Comparison of ENCODE assay signal across 15 cellular contexts in the genomic region with DNA sequence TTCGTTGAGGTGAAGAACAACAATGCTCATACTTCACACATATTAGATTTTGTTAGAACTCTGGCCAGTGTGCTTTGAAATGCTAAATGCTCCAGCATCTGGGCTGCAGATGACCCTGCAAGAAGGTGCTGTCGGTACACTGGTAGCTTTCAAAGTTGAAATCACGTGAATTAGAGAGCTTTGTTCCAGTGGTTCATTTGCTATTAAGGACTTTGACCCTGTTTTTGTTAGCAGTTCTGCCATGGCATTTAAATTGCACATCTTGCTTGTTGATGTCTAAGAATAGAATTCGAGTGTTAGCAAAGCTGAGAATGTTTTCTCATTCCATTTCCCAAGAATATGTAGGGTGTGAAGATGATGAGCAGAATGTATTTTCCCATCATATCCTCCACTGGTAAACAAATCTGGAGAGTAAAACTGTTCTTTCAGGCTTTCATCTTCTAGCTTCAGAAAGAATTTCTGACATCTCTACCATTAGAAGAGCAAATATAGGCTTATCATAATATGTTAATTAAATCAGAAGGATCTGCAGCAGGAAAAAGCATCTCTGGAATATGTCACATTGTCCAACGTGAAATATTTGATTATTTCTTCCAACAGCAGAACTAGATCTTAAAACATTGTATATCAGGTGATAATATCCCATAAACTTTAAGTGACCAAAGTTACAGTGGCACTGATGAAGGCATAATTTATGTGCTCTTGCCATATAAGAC.
DNase-seq lines count a peak whose midpoint lies in the region; TF ChIP-seq lines count a peak whose summit lies in the region.
"Had no signal": no experiment of that assay in that cellular context is flagged by ENCODE, and none has a peak within 500 bp of the region (broad histone marks: within the 10 kb centered on the region; RNA-seq: fewer than 3 reads in every experiment).

No MANE protein-coding gene starts in this region.

- no peak overlapping the region for H3K23ac ChIP-seq in neuronal stem cell (ENCODE audit: low read depth, low read length, poor library complexity)

- H2BK15ac ChIP-seq in neuronal stem cell (ENCODE audit: low read length): no peak overlapping the region

- no peak overlapping the region for H3K4me3 ChIP-seq in right atrium auricular region
- no peak overlapping the region for H3K4me3 ChIP-seq in neuronal stem cell (ENCODE audit: low read length in 2 of 2)
- no peak overlapping the region for H3K4me3 ChIP-seq in thyroid gland (replicated peaks in 1 of 3)
- H3K4me3 ChIP-seq: Peyer's patch had no signal

- H3K14ac ChIP-seq in neuronal stem cell (ENCODE audit: low read length): no peak overlapping the region

- H2BK5ac ChIP-seq in neuronal stem cell (ENCODE audit: low read length): no peak overlapping the region

- no peak overlapping the region for H3K4ac ChIP-seq in neuronal stem cell (ENCODE audit: low read length)

- WGBS in neuronal stem cell (ENCODE audit: extremely low coverage in 2 of 2, insufficient read length in 2 of 2, insufficient replicate concordance in 1 of 2), 2 donors: no CpG with 5 or more reads among the region's 5 CpGs
- 64 to 69% methylated on average over 5 of the region's 5 CpGs for WGBS in thyroid gland, 2 donors

- H3K27ac ChIP-seq in 22Rv1 (peak overlapping the region; percentile 34), right atrium auricular region (peak overlapping the region; percentile 1 to 82), neuronal stem cell (replicated peaks; ENCODE audit: low read length) (no peak overlapping the region), thyroid gland (no peak overlapping the region)
- H3K27ac ChIP-seq: Peyer's patch had no signal

- H3K9me3 ChIP-seq in right atrium auricular region: no peaks in the 10 kb centered on the region
- no peaks in the 10 kb centered on the region for H3K9me3 ChIP-seq in neuronal stem cell (replicated peaks in 1 of 2; ENCODE audit: control insufficient read depth in 2 of 2, insufficient read depth in 1 of 2, low read depth in 1 of 2, low read length in 2 of 2)
- H3K9me3 ChIP-seq in thyroid gland: no peaks in the 10 kb centered on the region
- H3K9me3 ChIP-seq: Peyer's patch had no signal

- no peaks in the 10 kb centered on the region for H3K79me1 ChIP-seq in neuronal stem cell (ENCODE audit: low read depth, low read length)

- no peak for TF ChIP-seq POLR2A in thyroid gland (IDR thresholded peaks at IDR 0.05)

- no peak overlapping the region for H2BK12ac ChIP-seq in neuronal stem cell (ENCODE audit: low read length)

- H3K27me3 ChIP-seq in right atrium auricular region (no peaks in the 10 kb centered on the region), neuronal stem cell (ENCODE audit: control insufficient read depth in 3 of 3, insufficient read depth in 3 of 3, low read depth in 1 of 3, low read length in 3 of 3) (no peaks in the 10 kb centered on the region), thyroid gland (no peaks in the 10 kb centered on the region)
- H3K27me3 ChIP-seq: Peyer's patch had no signal

- intact Hi-C loops in thyroid gland (cut with DNase I): no loop called here

- H2AK5ac ChIP-seq in neuronal stem cell (ENCODE audit: low read depth, low read length): no peak overlapping the region

- TF ChIP-seq CTCF in 22Rv1 (IDR thresholded peaks at IDR 0.05) (no peak), right atrium auricular region (IDR thresholded peaks at IDR 0.05) (no peak), thyroid gland (IDR thresholded peaks at IDR 0.05) (no peak)

- H3K4me1 ChIP-seq in right atrium auricular region (peaks cover 0 to 38% of the 10 kb centered on the region in 2 donors), neuronal stem cell (ENCODE audit: control insufficient read depth in 2 of 2, insufficient read depth in 1 of 2, low read depth in 1 of 2, low read length in 2 of 2) (peaks cover 0 to 7% of the 10 kb centered on the region in 2 donors), thyroid gland (no peaks in the 10 kb centered on the region)
- H3K4me1 ChIP-seq: Peyer's patch had no signal

- H2AFZ ChIP-seq in neuronal stem cell (ENCODE audit: low read length): peak overlapping the region; percentile 25

- H3K9ac ChIP-seq in neuronal stem cell (ENCODE audit: low read depth, low read length, poor library complexity): no peak overlapping the region

- DNase-seq in HuH-7.5 (ENCODE audit: low spot score) (peak; percentile 4), right atrium auricular region (ENCODE audit: low spot score) (no peak), neuronal stem cell (ENCODE audit: low spot score) (no peak), amniotic stem cell (lab: John Stamatoyannopoulos, UW) (no peak), amygdala (lab: John Stamatoyannopoulos, UW) (no peak), thyroid gland (no peak)
- DNase-seq: CD4-positive, alpha-beta memory T cell; DND-41; GDM1; NCI-H1417; NCI-H1930; NCI-H2171 treated with DMSO at 0.1 percent for 48 hours; NCI-H774; Peyer's patch had no signal

- no peak overlapping the region for H2BK120ac ChIP-seq in neuronal stem cell (ENCODE audit: low read depth, low read length)

- no peaks in the 10 kb centered on the region for H3K36me3 ChIP-seq in right atrium auricular region
- no peaks in the 10 kb centered on the region for H3K36me3 ChIP-seq in neuronal stem cell (replicated peaks in 1 of 2; ENCODE audit: control insufficient read depth in 2 of 2, insufficient read depth in 2 of 2, low read length in 2 of 2)
- no peaks in the 10 kb centered on the region for H3K36me3 ChIP-seq in thyroid gland
- H3K36me3 ChIP-seq: Peyer's patch had no signal

- H3K18ac ChIP-seq in neuronal stem cell (ENCODE audit: low read length): no peak overlapping the region

- no peak overlapping the region for H4K8ac ChIP-seq in neuronal stem cell (ENCODE audit: low read depth, low read length)

- no peak overlapping the region for H4K91ac ChIP-seq in neuronal stem cell (ENCODE audit: low read depth, low read length, poor library complexity)

- H3K4me2 ChIP-seq in neuronal stem cell (ENCODE audit: insufficient read depth, low read length, poor library complexity, severe bottlenecking): no peak overlapping the region

Comparison
In these comparisons a context has a peak if more than half of its experiments do, and no peak if none do; other contexts are left out.
1. H3K27ac ChIP-seq: peak in 22Rv1 (single experiment) and right atrium auricular region (2 of 2); none in neuronal stem cell (single experiment) and thyroid gland (0 of 3).